22 cellular contexts compared by ENCODE assay signal in the genomic region with DNA sequence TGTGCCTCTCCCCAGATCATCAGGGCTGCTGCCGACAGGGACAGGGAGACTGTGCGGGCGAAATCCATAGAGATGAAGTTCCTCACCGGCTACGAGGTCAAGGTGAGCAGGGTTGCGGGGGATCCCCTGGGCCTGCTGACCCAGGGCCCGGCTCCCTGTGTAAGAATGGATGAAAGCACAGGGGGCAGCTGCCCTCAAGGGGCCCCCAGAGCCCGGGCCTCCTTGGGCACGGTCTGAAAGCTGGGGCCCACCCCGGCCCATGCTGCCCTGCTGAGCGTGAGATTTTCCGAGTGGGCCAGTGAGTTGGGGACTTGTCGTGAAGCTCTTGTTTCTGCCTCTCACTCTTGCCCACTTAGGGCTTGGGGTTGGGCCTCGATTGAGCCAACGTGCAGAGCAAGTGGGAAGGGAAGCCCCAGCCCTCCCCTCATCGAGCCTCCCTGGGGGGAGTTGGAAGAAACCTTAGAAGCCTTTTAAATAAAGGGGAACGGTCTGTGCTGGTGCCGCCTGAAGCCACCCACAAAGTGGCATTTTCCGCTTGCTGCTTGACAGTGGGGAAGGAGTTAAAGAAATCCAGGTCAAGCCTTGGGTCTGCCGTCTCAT. TPM values are rescaled to one million over a fixed set of nuclear protein-coding genes. Genes with fewer than 3 reads are reported as not detected.
DNase-seq lines count a peak whose midpoint lies in the region; ATAC-seq and TF ChIP-seq lines count a peak whose summit lies in the region.
"Had no signal": no experiment of that assay in that cellular context is flagged by ENCODE, and none has a peak within 500 bp of the region (broad histone marks: within the 10 kb centered on the region; RNA-seq: fewer than 3 reads in every experiment).

No MANE protein-coding gene starts in this region.

- intact Hi-C loops in heart right ventricle (cut with DNase I) (loop anchor here in 1 of 10 donors (5.0 kb wide), 1 partner anchor 73 kb away; no protein-coding TSS in a partner anchor), left cardiac atrium (cut with DNase I) (loop anchor here in 1 of 2 donors (5.0 kb wide), 1 partner anchor 68 kb away; no protein-coding TSS in a partner anchor)

- H3K9me3 Mint-ChIP-seq in endodermal cell = no peaks in the 10 kb centered on the region
- H3K9me3 Mint-ChIP-seq in osteocyte (ENCODE audit: unreplicated experiment) = no peaks in the 10 kb centered on the region
- H3K9me3 Mint-ChIP-seq: CD4-positive, alpha-beta T cell; IgD-negative memory B cell; neural crest cell had no signal

- no peak overlapping the region for H3K4me3 ChIP-seq in heart right ventricle
- no peak overlapping the region for H3K4me3 ChIP-seq in endodermal cell (ENCODE audit: low read length)
- H3K4me3 ChIP-seq: GM12878, GM23248, MG63, mucosa of descending colon had no signal

- H3K27ac Mint-ChIP-seq in endodermal cell (peak overlapping the region; percentile 64), osteocyte (ENCODE audit: unreplicated experiment) (no peak overlapping the region)
- H3K27ac Mint-ChIP-seq: CD4-positive, alpha-beta T cell had no signal

- peaks cover 17% of the 10 kb centered on the region for H3K36me3 Mint-ChIP-seq in endodermal cell (ENCODE audit: low read depth)
- H3K36me3 Mint-ChIP-seq in osteocyte (ENCODE audit: unreplicated experiment) = peaks cover 23% of the 10 kb centered on the region

- H3K27me3 ChIP-seq in heart right ventricle (no peaks in the 10 kb centered on the region), endodermal cell (ENCODE audit: control insufficient read depth, insufficient read depth, low read length, poor library complexity, severe bottlenecking) (no peaks in the 10 kb centered on the region)
- H3K27me3 ChIP-seq: MG63 had no signal

- H3K27me3 Mint-ChIP-seq in endodermal cell (ENCODE audit: insufficient read depth) (no peaks in the 10 kb centered on the region), osteocyte (ENCODE audit: unreplicated experiment) (no peaks in the 10 kb centered on the region)
- H3K27me3 Mint-ChIP-seq: CD4-positive, alpha-beta T cell; IgD-negative memory B cell had no signal

- DNase-seq in heart right ventricle (no peak), left cardiac atrium (no peak), endodermal cell (no peak), osteocyte (ENCODE audit: extremely low spot score, unreplicated experiment) (peak; percentile 74), NCI-H69 (lab: John Stamatoyannopoulos, UW) (no peak), DMS79 (lab: John Stamatoyannopoulos, UW) (no peak)
- DNase-seq: activated CD4-positive, alpha-beta T cell treated with anti-CD3 and anti-CD28 coated beads for 48 hours; activated CD8-positive, alpha-beta memory T cell treated with anti-CD3 and anti-CD28 coated beads, Interleukin-2, amount 50 U/mL, for 4 hours; activated gamma-delta T cell treated with Interleukin-2 at 50 U/mL for 16 hours; caudate nucleus; CD4-positive, alpha-beta T cell; DMS53; GM23248; MG63; SHP77 treated with DMSO at 0.1 percent for 48 hours; stimulated activated CD4-positive, alpha-beta T cell treated with anti-CD3 and anti-CD28 coated beads, Interleukin-12 subunit alpha, Interleukin-12 subunit beta, amount 100 ng/mL, for 4 hours had no signal

- ATAC-seq in heart right ventricle = peak in 2 of 8 donors; percentile 0 to 3
- no peak for ATAC-seq in left cardiac atrium
- ATAC-seq in GM21619 (IDR thresholded peaks at IDR 0.05; ENCODE audit: unreplicated experiment) = no peak
- ATAC-seq: GM12878, left lobe of liver, mucosa of descending colon had no signal

- 50 to 62% methylated on average over 20 of the region's 20 CpGs for WGBS in heart right ventricle, 2 donors
- WGBS in endodermal cell (ENCODE audit: insufficient coverage in 1 of 2, insufficient read length in 1 of 2), 2 experiments = 91 to 92% methylated on average over 15 to 20 of the region's 20 CpGs

- H3K4me1 ChIP-seq in heart right ventricle (peaks cover 20 to 88% (median 56%) of the 10 kb centered on the region in 9 donors), endodermal cell (ENCODE audit: control insufficient read depth, insufficient read depth, low read length) (peaks cover 7% of the 10 kb centered on the region)

- H3K9me3 ChIP-seq in heart right ventricle = no peaks in the 10 kb centered on the region
- no peaks in the 10 kb centered on the region for H3K9me3 ChIP-seq in endodermal cell (ENCODE audit: control insufficient read depth, low read length)
- H3K9me3 ChIP-seq: MG63, mucosa of descending colon had no signal

- H3K27ac ChIP-seq in heart right ventricle (peak overlapping the region; percentile 50 to 86 (median 76)), endodermal cell (ENCODE audit: low read depth, low read length) (peak overlapping the region; percentile 32)
- H3K27ac ChIP-seq: GM23248 had no signal

- H3K36me3 ChIP-seq in heart right ventricle (peaks cover 0 to 79% (median 11%) of the 10 kb centered on the region in 9 donors), endodermal cell (ENCODE audit: control insufficient read depth, insufficient read depth, low read length) (no peaks in the 10 kb centered on the region)

- H3K4me3 Mint-ChIP-seq in endodermal cell = no peak overlapping the region
- H3K4me3 Mint-ChIP-seq in osteocyte (ENCODE audit: unreplicated experiment) = no peak overlapping the region
- H3K4me3 Mint-ChIP-seq: CD4-positive, alpha-beta T cell; IgD-negative memory B cell; neural crest cell had no signal

- no peak overlapping the region for H3K9ac ChIP-seq in endodermal cell (ENCODE audit: extremely low read depth, low read length, poor library complexity, severe bottlenecking)
- H3K9ac ChIP-seq: GM23248 had no signal

- TF ChIP-seq CTCF in heart right ventricle (IDR thresholded peaks at IDR 0.05) = no peak
- no peak for TF ChIP-seq CTCF in endodermal cell (conservative IDR thresholded peaks at IDR 0.05)
- TF ChIP-seq CTCF in osteocyte (IDR thresholded peaks at IDR 0.05) = no peak

- H3K4me1 Mint-ChIP-seq in endodermal cell = peaks cover 13% of the 10 kb centered on the region
- peaks cover 2% of the 10 kb centered on the region for H3K4me1 Mint-ChIP-seq in osteocyte (ENCODE audit: unreplicated experiment)

RNA-seq across cellular contexts. Expression of gene COQ8A, which starts 45.2 kb away (rescaled TPM):
- 100 to 1,000 TPM; 167 to 495 (median 266) TPM for total RNA-seq in heart right ventricle
- polyA plus RNA-seq in heart right ventricle = 100 to 1,000 TPM; 136 to 242 TPM
- total RNA-seq in left cardiac atrium = 100 to 1,000 TPM; 107 to 179 TPM
- 10 to 100 TPM in 1 of 2 donors, 1 to 10 TPM in 1; 6.6 to 14.9 TPM for total RNA-seq in endodermal cell
- 13.1 TPM for polyA plus RNA-seq in endodermal cell (2013, experiment 1 of 2)
- polyA plus RNA-seq in endodermal cell (2013, experiment 2 of 2) = 10.1 TPM
- 16.0 and 16.2 TPM in 2 replicates for total RNA-seq in osteocyte
